In the genomic region with DNA sequence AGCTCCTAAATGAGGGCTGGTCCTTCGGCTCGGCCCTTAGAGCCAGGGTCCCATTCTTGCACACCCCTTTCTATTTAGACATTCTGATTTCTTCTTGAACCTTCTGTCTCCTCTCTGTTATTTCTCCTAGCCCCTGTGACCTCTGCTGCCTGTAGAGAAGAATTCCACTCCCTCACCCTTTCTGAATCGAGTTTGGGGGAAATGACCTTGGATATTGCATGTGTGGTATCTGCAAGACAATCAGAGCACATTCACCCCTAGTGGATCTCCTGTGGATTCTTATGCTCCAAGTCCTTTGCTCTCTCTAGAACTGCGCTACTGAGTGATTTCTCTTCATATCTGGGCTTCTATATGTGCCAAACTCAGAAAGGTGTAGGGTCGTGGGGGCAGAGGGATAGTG, we compare ENCODE assay signal across 7 cellular contexts. TPM values are rescaled to one million over a fixed set of nuclear protein-coding genes. Genes with fewer than 3 reads are reported as not detected.
"Had no signal": no experiment of that assay in that cellular context is flagged by ENCODE, and none has a peak within 500 bp of the region (broad histone marks: within the 10 kb centered on the region; RNA-seq: fewer than 3 reads in every experiment).

No MANE protein-coding gene starts in this region.

- H3K9ac ChIP-seq: GM23248 had no signal

- H3K27ac ChIP-seq: GM23248 had no signal

- H2AFZ ChIP-seq: GM23248 had no signal

- ATAC-seq: K562 had no signal

- H3K4me3 ChIP-seq: GM23248, K562 had no signal

- DNase-seq: GM23248, H7, HCEC 1CT, IMR-90, KG1 had no signal

RNA-seq across cellular contexts. Expression of gene SLC35D3, which starts 55.0 kb away (rescaled TPM):
- total RNA-seq: GM23248, H4, IMR-90, K562 had no signal
